17 cellular contexts compared by ENCODE assay signal in genomic region chr2:158530829-158531228, GRCh38.
DNase-seq lines count a peak whose midpoint lies in the region; ATAC-seq, FAIRE-seq and TF ChIP-seq lines count a peak whose summit lies in the region.
"Had no signal": no experiment of that assay in that cellular context is flagged by ENCODE, and none has a peak within 500 bp of the region (broad histone marks: within the 10 kb centered on the region; RNA-seq: fewer than 3 reads in every experiment).

No MANE protein-coding gene starts in this region.

- CTCF ChIA-PET in PC-3 (lab: Charles Lee): no interaction called here
- CTCF ChIA-PET in CD8-positive, alpha-beta T cell (lab: Charles Lee): no interaction called here

- no peak overlapping the region for H2AFZ ChIP-seq in H9 (ENCODE audit: low read length)
- H2AFZ ChIP-seq in PC-3 (ENCODE audit: low read length): no peak overlapping the region

- no peak overlapping the region for H4K91ac ChIP-seq in H9 (ENCODE audit: insufficient read length, low read depth, low read length)

- no peak overlapping the region for H2BK5ac ChIP-seq in H9 (ENCODE audit: insufficient read length, low read length)

- H3F3A ChIP-seq in PC-3 (ENCODE audit: low read length, unreplicated experiment): no peaks in the 10 kb centered on the region

- POLR2A ChIA-PET in PC-3 (lab: Charles Lee; ENCODE audit: unreplicated experiment): no interaction called here
- POLR2A ChIA-PET in CD8-positive, alpha-beta T cell (lab: Charles Lee): no interaction called here

- H3K79me1 ChIP-seq in H9 (ENCODE audit: insufficient read depth, low read depth, low read length, poor library complexity, severe bottlenecking): no peaks in the 10 kb centered on the region

- no peaks in the 10 kb centered on the region for H3K36me3 ChIP-seq in PC-3 (ENCODE audit: low read depth, low read length)
- H3K36me3 ChIP-seq in esophagus muscularis mucosa: no peaks in the 10 kb centered on the region
- H3K36me3 ChIP-seq in CD8-positive, alpha-beta T cell (ENCODE audit: insufficient read depth, low read length): no peaks in the 10 kb centered on the region
- H3K36me3 ChIP-seq in adrenal gland (replicated peaks in 1 of 2): no peaks in the 10 kb centered on the region
- H3K36me3 ChIP-seq: BE2C, Peyer's patch had no signal

- H4K20me1 ChIP-seq in H9 (ENCODE audit: control insufficient read depth, insufficient read depth, insufficient read length) (no peaks in the 10 kb centered on the region), PC-3 (ENCODE audit: low read length) (no peaks in the 10 kb centered on the region; the same call in 1 of the 2 replicates)

- ATAC-seq in PC-3: no peak
- no peak for ATAC-seq in CD8-positive, alpha-beta T cell
- ATAC-seq in left colon: no peak

- peaks cover 19% of the 10 kb centered on the region in 2 experiments for H3K4me1 Mint-ChIP-seq in H9
- no peaks in the 10 kb centered on the region for H3K4me1 Mint-ChIP-seq in CD8-positive, alpha-beta T cell (ENCODE audit: low read depth)

- no peaks in the 10 kb centered on the region for H3K23me2 ChIP-seq in H9 (ENCODE audit: insufficient read length, low read depth, low read length, poor library complexity, severe bottlenecking)

- no peak overlapping the region for H3K4me3 Mint-ChIP-seq in H9
- no peak overlapping the region for H3K4me3 Mint-ChIP-seq in CD8-positive, alpha-beta T cell
- H3K4me3 Mint-ChIP-seq: CD4-positive, alpha-beta T cell had no signal

- intact Hi-C loops in PC-3 (cut with micrococcal nuclease) (no loop called here), esophagus muscularis mucosa (cut with DNase I) (no loop called here), adrenal gland (cut with DNase I) (no loop called here), left colon (cut with DNase I, micrococcal nuclease) (no loop called here)
- intact Hi-C loops in CD8-positive, alpha-beta T cell (cut with DNase I, micrococcal nuclease): no loop called here

- no peak overlapping the region for H3K9ac ChIP-seq in H9 (ENCODE audit: extremely low read depth, insufficient read length, low read length)
- no peak overlapping the region for H3K9ac ChIP-seq in PC-3 (ENCODE audit: low read length)

- no peak for TF ChIP-seq EP300 in esophagus muscularis mucosa (IDR thresholded peaks at IDR 0.05)

- H3T11ph ChIP-seq in H9 (ENCODE audit: low read length): no peak overlapping the region

- WGBS in H9 (ENCODE audit: extremely low coverage, insufficient read length, low lambda C conversion rate): no CpG with 5 or more reads among the region's 1 CpG
- 85% methylated on average over 1 of the region's 1 CpG for WGBS in esophagus muscularis mucosa
- 89 to 98% (median 96%) methylated on average over 1 of the region's 1 CpG for WGBS in adrenal gland, 4 donors

- no peaks in the 10 kb centered on the region for H3K9me3 ChIP-seq in H9 (ENCODE audit: control insufficient read depth, low read depth, low read length)
- no peaks in the 10 kb centered on the region for H3K9me3 ChIP-seq in PC-3 (ENCODE audit: low read length)
- H3K9me3 ChIP-seq in esophagus muscularis mucosa: no peaks in the 10 kb centered on the region
- no peaks in the 10 kb centered on the region for H3K9me3 ChIP-seq in CD8-positive, alpha-beta T cell (ENCODE audit: low read length)
- no peaks in the 10 kb centered on the region for H3K9me3 ChIP-seq in adrenal gland (replicated peaks in 1 of 3)
- H3K9me3 ChIP-seq: BE2C, Peyer's patch had no signal

- H3K56ac ChIP-seq in H9 (ENCODE audit: insufficient read length, low read depth, low read length): no peak overlapping the region

- H3K4me2 ChIP-seq in H9 (ENCODE audit: insufficient read depth, insufficient read length, low read length) (no peak overlapping the region), PC-3 (ENCODE audit: low read length) (no peak overlapping the region)

- H3K36me3 Mint-ChIP-seq in H9 (ENCODE audit: insufficient read depth in 1 of 3, low read depth in 3 of 3): peaks cover 0 to 6% (median 0%) of the 10 kb centered on the region in 3 experiments; a peak in 3 of 7 replicates
- H3K36me3 Mint-ChIP-seq in CD8-positive, alpha-beta T cell: no peaks in the 10 kb centered on the region

- no peak overlapping the region for H2BK15ac ChIP-seq in H9 (ENCODE audit: low read depth, low read length)

- H3K14ac ChIP-seq in H9 (ENCODE audit: insufficient read depth, low read length): no peak overlapping the region

- no peaks in the 10 kb centered on the region for H3K9me3 Mint-ChIP-seq in H9
- H3K9me3 Mint-ChIP-seq in CD8-positive, alpha-beta T cell: no peaks in the 10 kb centered on the region

- no peak overlapping the region for H2BK12ac ChIP-seq in H9 (ENCODE audit: insufficient read length, low read depth, low read length)

- no peaks in the 10 kb centered on the region for H3K9me2 ChIP-seq in PC-3 (replicated peaks; ENCODE audit: low read length)

- DNase-seq in D721Med (ENCODE audit: insufficient read length, low spot score) (no peak), H9 (no peak), PC-3 (no peak), esophagus muscularis mucosa (ENCODE audit: extremely low spot score) (no peak), adrenal gland (no peak), left colon (no peak)
- no peak for DNase-seq in CD8-positive, alpha-beta T cell
- DNase-seq: BE2C; CD4-positive, alpha-beta T cell; NCI-H1417 treated with DMSO at 0.1 percent for 48 hours; NCI-H187 treated with DMSO at 0.1 percent for 48 hours; NCI-H345; NCI-H524 treated with DMSO at 0.1 percent for 48 hours; Peyer's patch; Right ventricle myocardium superior; SW 1271 had no signal

- no peak overlapping the region for H3K4ac ChIP-seq in H9 (ENCODE audit: low read depth, low read length)

- H3K4me1 ChIP-seq in H9 (ENCODE audit: insufficient read depth, low read length): no peaks in the 10 kb centered on the region; the same call in 1 of the 2 replicates
- H3K4me1 ChIP-seq in PC-3 (ENCODE audit: insufficient read depth, low read length): 0 out of 2 replicates have a peak, but pooled peaks cover 3% of the 10 kb centered on the region
- H3K4me1 ChIP-seq in esophagus muscularis mucosa: peaks cover 0 to 37% (median 16%) of the 10 kb centered on the region in 4 donors
- H3K4me1 ChIP-seq in CD8-positive, alpha-beta T cell (ENCODE audit: insufficient read depth, low read length): no peaks in the 10 kb centered on the region
- no peaks in the 10 kb centered on the region for H3K4me1 ChIP-seq in adrenal gland (replicated peaks in 1 of 2)
- H3K4me1 ChIP-seq: BE2C, Peyer's patch had no signal

- TF ChIP-seq POLR2A in esophagus muscularis mucosa (IDR thresholded peaks at IDR 0.05; ENCODE audit: low read depth) (no peak), adrenal gland (IDR thresholded peaks at IDR 0.05) (no peak)

- H3K27me3 ChIP-seq in H9 (ENCODE audit: insufficient read depth, low read length) (no peaks in the 10 kb centered on the region), PC-3 (ENCODE audit: low read length) (no peaks in the 10 kb centered on the region), esophagus muscularis mucosa (no peaks in the 10 kb centered on the region), adrenal gland (no peaks in the 10 kb centered on the region)
- H3K27me3 ChIP-seq in CD8-positive, alpha-beta T cell (ENCODE audit: insufficient read depth, low read length): no peaks in the 10 kb centered on the region
- H3K27me3 ChIP-seq: BE2C, Peyer's patch had no signal

- no peak overlapping the region for H3K18ac ChIP-seq in H9 (ENCODE audit: insufficient read length, low read depth, low read length)

- no peak overlapping the region; a peak in 1 of 7 replicates for H3K27ac Mint-ChIP-seq in H9
- no peak overlapping the region for H3K27ac Mint-ChIP-seq in CD8-positive, alpha-beta T cell
- H3K27ac Mint-ChIP-seq: CD4-positive, alpha-beta T cell had no signal

- TF ChIP-seq CTCF in D721Med (IDR thresholded peaks at IDR 0.05; ENCODE audit: insufficient read depth, missing control alignments): peak; percentile 12
- peak; percentile 47; the same call in 2 of the 3 replicates for TF ChIP-seq CTCF in H9 (conservative IDR thresholded peaks at IDR 0.05)
- peak; percentile 23; the same call in 1 of the 2 replicates for TF ChIP-seq CTCF in PC-3 (conservative IDR thresholded peaks at IDR 0.05; ENCODE audit: low read depth, low read length)
- no peak for TF ChIP-seq CTCF in esophagus muscularis mucosa (IDR thresholded peaks at IDR 0.05)
- no peak for TF ChIP-seq CTCF in CD8-positive, alpha-beta T cell (IDR thresholded peaks at IDR 0.05)
- TF ChIP-seq CTCF in adrenal gland (IDR thresholded peaks at IDR 0.05): no peak

- H4K5ac ChIP-seq in H9 (ENCODE audit: insufficient read length, low read depth, low read length): no peak overlapping the region

- H2BK120ac ChIP-seq in H9 (ENCODE audit: low read depth, low read length, poor library complexity, severe bottlenecking): no peak overlapping the region

- no peak overlapping the region for H3K23ac ChIP-seq in H9 (ENCODE audit: insufficient read length, low read depth, low read length)

- H3K27me3 Mint-ChIP-seq in H9 (ENCODE audit: low read depth): no peaks in the 10 kb centered on the region
- H3K27me3 Mint-ChIP-seq in CD8-positive, alpha-beta T cell (ENCODE audit: low read depth): no peaks in the 10 kb centered on the region
- H3K27me3 Mint-ChIP-seq: CD4-positive, alpha-beta T cell had no signal

- H2AK5ac ChIP-seq in H9 (ENCODE audit: insufficient read length, low read length): no peak overlapping the region

- no peak overlapping the region for H3K4me3 ChIP-seq in PC-3 (ENCODE audit: low read length)
- no peak overlapping the region for H3K4me3 ChIP-seq in esophagus muscularis mucosa
- H3K4me3 ChIP-seq in CD8-positive, alpha-beta T cell (ENCODE audit: low read depth, low read length): no peak overlapping the region
- H3K4me3 ChIP-seq in adrenal gland: no peak overlapping the region
- H3K4me3 ChIP-seq: Peyer's patch had no signal

- H2BK20ac ChIP-seq in H9 (ENCODE audit: low read depth, low read length, poor library complexity, severe bottlenecking): no peak overlapping the region

- no TSS peak for BruUV-seq in PC-3 (replicated peaks; lab: Mats Ljungman, UMichigan)

- H3K27ac ChIP-seq in H9 (ENCODE audit: insufficient read length, low read depth, low read length) (no peak overlapping the region), PC-3 (ENCODE audit: low read length) (no peak overlapping the region), esophagus muscularis mucosa (replicated peaks in 1 of 4) (peak overlapping the region in 3 of 4 donors; percentile 44 to 57 (median 49)), adrenal gland (no peak overlapping the region)
- no peak overlapping the region for H3K27ac ChIP-seq in CD8-positive, alpha-beta T cell (ENCODE audit: low read depth, low read length)
- H3K27ac ChIP-seq: Peyer's patch had no signal

- no peak for FAIRE-seq in D721Med (lab: Jason Lieb, UNC)
- FAIRE-seq: A204.1 had no signal

- no peak overlapping the region for H4K8ac ChIP-seq in H9 (replicated peaks; ENCODE audit: insufficient read length, low read depth, low read length)

- H3K79me2 ChIP-seq in H9 (ENCODE audit: insufficient read depth, low read length): no peaks in the 10 kb centered on the region; the same call in 1 of the 2 replicates
- no peaks in the 10 kb centered on the region for H3K79me2 ChIP-seq in PC-3 (ENCODE audit: low read length)

Comparison
In these comparisons a context has a peak if more than half of its experiments do, and no peak if none do; other contexts are left out.
1. CTCF ChIP-seq: peak in D721Med (single experiment), H9 (single experiment) and PC-3 (single experiment); none in esophagus muscularis mucosa (0 of 3), CD8-positive, alpha-beta T cell (single experiment) and adrenal gland (0 of 6).
2. H3K27ac ChIP-seq: peak in esophagus muscularis mucosa (3 of 4); none in H9 (single experiment), PC-3 (single experiment), CD8-positive, alpha-beta T cell (single experiment) and adrenal gland (0 of 5).